In genomic region chr11:132638421-132638820, GRCh38 we compare ENCODE assay signal across 34 cellular contexts.
"Had no signal": no experiment of that assay in that cellular context is flagged by ENCODE, and none has a peak within 500 bp of the region (broad histone marks: within the 10 kb centered on the region; RNA-seq: fewer than 3 reads in every experiment).

No MANE protein-coding gene starts in this region.

- H3K4me1 ChIP-seq: ascending aorta, Peyer's patch had no signal

- H3K4me1 Mint-ChIP-seq: activated CD4-positive, alpha-beta T cell treated with anti-CD3 and anti-CD28 coated beads, Interleukin-2, amount 10 ng/mL, durations not matched to agents 24 days and 14 days; activated naive CD4-positive, alpha-beta T cell treated with anti-CD3 and anti-CD28 coated beads, Interleukin-2, amount 50 U/mL, for 24 hours; activated T-helper 17 cell treated with anti-CD3 and anti-CD28 coated beads, Interleukin-2, amount 50 U/mL, for 72 hours; central memory CD8-positive, alpha-beta T cell had no signal

- H3K36me3 Mint-ChIP-seq: activated naive CD4-positive, alpha-beta T cell treated with anti-CD3 and anti-CD28 coated beads, Interleukin-2, amount 50 U/mL, for 24 hours; activated naive CD8-positive, alpha-beta T cell treated with anti-CD3 and anti-CD28 coated beads, Interleukin-2, amount 10 ng/mL, durations not matched to agents 7 days and 5 days had no signal

- DNase-seq: activated CD4-positive, alpha-beta T cell treated with anti-CD3 and anti-CD28 coated beads, Interleukin-2, amount 10 ng/mL, durations not matched to agents 24 days and 14 days; activated CD4-positive, alpha-beta T cell treated with anti-CD3 and anti-CD28 coated beads, Interleukin-2, amount 50 U/mL, for 4 hours; activated CD8-positive, alpha-beta T cell treated with anti-CD3 and anti-CD28 coated beads for 36 hours; activated effector memory CD4-positive, alpha-beta T cell treated with anti-CD3 and anti-CD28 coated beads, Interleukin-2, amount 50 U/mL, for 16 hours; activated naive CD4-positive, alpha-beta T cell; activated naive CD8-positive, alpha-beta T cell treated with anti-CD3 and anti-CD28 coated beads, Interleukin-2, amount 10 ng/mL, durations not matched to agents 7 days and 5 days; activated T-cell treated with anti-CD3 and anti-CD28 coated beads, Interleukin-2, amount 50 U/mL, for 1 hour; activated T-cell treated with anti-CD3 and anti-CD28 coated beads, Interleukin-2, amount 50 U/mL, for 72 hours; amygdala; Karpas-422; KBM-7; MG63; NCI-H1048; NCI-H1105 treated with DMSO at 0.1 percent for 48 hours; NCI-H1436; NCI-H1694; NCI-H1930; NCI-H2081 treated with DMSO at 0.1 percent for 48 hours; NCI-H226; NCI-H446 treated with DMSO at 0.1 percent for 48 hours; NCI-H524; NCI-H69; PC-3; Peyer's patch; RPMI8226; SHP77 treated with DMSO at 0.1 percent for 48 hours; T1000; WERI-Rb-1 had no signal

- H3K27ac ChIP-seq: ascending aorta, cardiac muscle cell, Peyer's patch, WERI-Rb-1 had no signal

- H3K27me3 ChIP-seq: ascending aorta, cardiac muscle cell, MG63, Peyer's patch had no signal

- H3K9me3 ChIP-seq: ascending aorta, MG63, Peyer's patch had no signal

- ATAC-seq: activated CD8-positive, alpha-beta T cell treated with anti-CD3 and anti-CD28 coated beads for 36 hours; activated T-cell treated with anti-CD3 and anti-CD28 coated beads, Interleukin-2, amount 50 U/mL, for 72 hours; activated T-helper 17 cell treated with anti-CD3 and anti-CD28 coated beads, Interleukin-2, amount 50 U/mL, for 72 hours; PC-3; SK-N-SH treated with all-trans-retinoic acid at 6 μM for 48 hours had no signal

- H3K4me3 ChIP-seq: ascending aorta, cardiac muscle cell, MG63, Peyer's patch had no signal

- H3K27ac Mint-ChIP-seq: activated CD4-positive, alpha-beta T cell treated with anti-CD3 and anti-CD28 coated beads, Interleukin-2, amount 10 ng/mL, durations not matched to agents 24 days and 14 days; activated CD8-positive, alpha-beta T cell treated with anti-CD3 and anti-CD28 coated beads for 36 hours; activated naive CD4-positive, alpha-beta T cell treated with anti-CD3 and anti-CD28 coated beads, Interleukin-2, amount 50 U/mL, for 24 hours; activated naive CD8-positive, alpha-beta T cell treated with anti-CD3 and anti-CD28 coated beads, Interleukin-2, amount 10 ng/mL, durations not matched to agents 7 days and 5 days; activated T-cell treated with anti-CD3 and anti-CD28 coated beads, Interleukin-2, amount 50 U/mL, for 72 hours; activated T-helper 17 cell treated with anti-CD3 and anti-CD28 coated beads, Interleukin-2, amount 50 U/mL, for 72 hours had no signal

- H3K9me3 Mint-ChIP-seq: activated CD4-positive, alpha-beta T cell treated with anti-CD3 and anti-CD28 coated beads, Interleukin-2, amount 10 ng/mL, durations not matched to agents 24 days and 14 days; activated CD8-positive, alpha-beta T cell treated with anti-CD3 and anti-CD28 coated beads for 36 hours; activated naive CD4-positive, alpha-beta T cell treated with anti-CD3 and anti-CD28 coated beads, Interleukin-2, amount 50 U/mL, for 24 hours; activated naive CD8-positive, alpha-beta T cell treated with anti-CD3 and anti-CD28 coated beads, Interleukin-2, amount 10 ng/mL, durations not matched to agents 7 days and 5 days; activated T-helper 17 cell treated with anti-CD3 and anti-CD28 coated beads, Interleukin-2, amount 50 U/mL, for 72 hours had no signal

- H3K27me3 Mint-ChIP-seq: activated CD4-positive, alpha-beta T cell treated with anti-CD3 and anti-CD28 coated beads, Interleukin-2, amount 10 ng/mL, durations not matched to agents 24 days and 14 days; activated naive CD4-positive, alpha-beta T cell treated with anti-CD3 and anti-CD28 coated beads, Interleukin-2, amount 50 U/mL, for 24 hours; central memory CD8-positive, alpha-beta T cell had no signal

- H3K36me3 ChIP-seq: ascending aorta, cardiac muscle cell, MG63, Peyer's patch, WERI-Rb-1 had no signal

- H3K4me3 Mint-ChIP-seq: activated CD4-positive, alpha-beta T cell treated with anti-CD3 and anti-CD28 coated beads, Interleukin-2, amount 10 ng/mL, durations not matched to agents 24 days and 14 days; activated CD8-positive, alpha-beta T cell treated with anti-CD3 and anti-CD28 coated beads for 36 hours; activated naive CD4-positive, alpha-beta T cell treated with anti-CD3 and anti-CD28 coated beads, Interleukin-2, amount 50 U/mL, for 24 hours; activated naive CD8-positive, alpha-beta T cell treated with anti-CD3 and anti-CD28 coated beads, Interleukin-2, amount 10 ng/mL, durations not matched to agents 7 days and 5 days; activated T-cell treated with anti-CD3 and anti-CD28 coated beads, Interleukin-2, amount 50 U/mL, for 72 hours; activated T-helper 17 cell treated with anti-CD3 and anti-CD28 coated beads, Interleukin-2, amount 50 U/mL, for 72 hours; central memory CD8-positive, alpha-beta T cell had no signal
